In the genomic region with DNA sequence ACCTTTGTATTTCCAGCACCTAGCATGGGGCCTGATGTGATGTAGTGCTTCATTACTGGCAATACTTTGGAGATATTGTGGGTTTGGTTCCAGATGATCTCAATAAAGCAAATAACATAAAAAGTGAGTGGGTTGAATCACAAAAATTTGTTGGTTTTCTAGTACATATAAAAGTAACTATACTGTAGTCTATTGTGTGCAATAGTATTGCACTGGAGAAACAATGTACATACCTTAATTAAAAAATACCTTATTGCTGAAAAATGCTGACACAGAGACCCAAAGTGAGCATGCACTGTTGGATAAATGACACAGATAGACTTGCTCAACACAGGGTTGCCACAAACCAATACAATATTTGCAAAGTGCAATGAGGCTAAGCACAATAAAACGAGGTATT, we compare ENCODE assay signal across 6 cellular contexts.
"Had no signal": no experiment of that assay in that cellular context is flagged by ENCODE, and none has a peak within 500 bp of the region (broad histone marks: within the 10 kb centered on the region; RNA-seq: fewer than 3 reads in every experiment).

No MANE protein-coding gene starts in this region.

- H3K27ac Mint-ChIP-seq: GM23338, H9 had no signal

- H3K9me3 Mint-ChIP-seq: GM23338, H9 had no signal

- H3K4me2 ChIP-seq: GM23338 had no signal

- H3K27ac ChIP-seq: HL-60 had no signal

- H3K4me1 Mint-ChIP-seq: GM23338 had no signal

- H3K4me3 Mint-ChIP-seq: GM23338, H9 had no signal

- H3K4me3 ChIP-seq: GM23338, K562 had no signal

- DNase-seq: H9, HCEC 1CT had no signal

- ATAC-seq: GM23338, HepG2 had no signal

- H2AFZ ChIP-seq: GM23338 had no signal
